In genomic region chr16:58843675-58844074, GRCh38 we compare ENCODE assay signal across 10 cellular contexts.
DNase-seq lines count a peak whose midpoint lies in the region; ATAC-seq, FAIRE-seq and TF ChIP-seq lines count a peak whose summit lies in the region.
"Had no signal": no experiment of that assay in that cellular context is flagged by ENCODE, and none has a peak within 500 bp of the region (broad histone marks: within the 10 kb centered on the region; RNA-seq: fewer than 3 reads in every experiment).

No MANE protein-coding gene starts in this region.

- no peak overlapping the region for H3K18ac ChIP-seq in IMR-90 (ENCODE audit: low read depth, low read length)

- no peak overlapping the region for H3K56ac ChIP-seq in IMR-90 (ENCODE audit: extremely low read depth, insufficient read depth, low read length)

- no peak overlapping the region for H2BK5ac ChIP-seq in IMR-90 (ENCODE audit: low read depth, low read length, poor library complexity, severe bottlenecking)

- H3K36me3 Mint-ChIP-seq in endothelial cell (ENCODE audit: low read depth, unreplicated experiment): no peaks in the 10 kb centered on the region

- H3K79me2 ChIP-seq in K562 (ENCODE audit: control insufficient read depth, insufficient read depth, low read length) (no peaks in the 10 kb centered on the region), osteoblast (ENCODE audit: insufficient read depth, low read length) (no peaks in the 10 kb centered on the region)

- no peak overlapping the region for H3K4me3 Mint-ChIP-seq in endothelial cell (ENCODE audit: unreplicated experiment)

- H3K4me3 ChIP-seq in IMR-90 (ENCODE audit: insufficient read depth, low read depth, low read length): no peak overlapping the region
- no peak overlapping the region for H3K4me3 ChIP-seq in K562
- no peak overlapping the region for H3K4me3 ChIP-seq in osteoblast (ENCODE audit: insufficient read depth, low read length)

- H2AK5ac ChIP-seq in IMR-90 (ENCODE audit: low read depth, low read length): no peak overlapping the region

- no peaks in the 10 kb centered on the region for H3K27me3 ChIP-seq in IMR-90 (ENCODE audit: control insufficient read depth, insufficient read depth, low read length)
- no peaks in the 10 kb centered on the region for H3K27me3 ChIP-seq in K562 (ENCODE audit: control insufficient read depth in 2 of 2, insufficient read depth in 2 of 2, low read length in 2 of 2)
- no peaks in the 10 kb centered on the region for H3K27me3 ChIP-seq in osteoblast (ENCODE audit: insufficient read depth, low read length)

- no peak overlapping the region for H3K27ac ChIP-seq in IMR-90 (ENCODE audit: insufficient read depth, low read length)
- H3K27ac ChIP-seq in K562 (ENCODE audit: extremely low read depth, low read depth, low read length): no peak overlapping the region
- H3K27ac ChIP-seq in osteoblast (ENCODE audit: low read depth, low read length): no peak overlapping the region

- H3K14ac ChIP-seq in IMR-90 (replicated peaks; ENCODE audit: low read depth, low read length): no peak overlapping the region

- dilution Hi-C loops in IMR-90 (cut with HindIII; ENCODE audit: low sequenced_read_pairs, unreplicated experiment): no loop called here

- H3K36me3 ChIP-seq in IMR-90 (ENCODE audit: control insufficient read depth, insufficient read depth, low read length) (no peaks in the 10 kb centered on the region), K562 (ENCODE audit: control insufficient read depth, insufficient read depth, low read length) (no peaks in the 10 kb centered on the region), osteoblast (ENCODE audit: insufficient read depth, low read length) (no peaks in the 10 kb centered on the region)

- H3K9me1 ChIP-seq in IMR-90 (ENCODE audit: insufficient read depth, low read length): no peaks in the 10 kb centered on the region
- no peaks in the 10 kb centered on the region for H3K9me1 ChIP-seq in K562 (ENCODE audit: control insufficient read depth, insufficient read depth, low read length)

- CTCF ChIA-PET in IMR-90 (lab: Yijun Ruan, JAX) (no interaction called here), K562 (lab: Yijun Ruan, JAX; ENCODE audit: low intra/inter-chr PET ratio) (no interaction called here)

- no peak overlapping the region for H3K9ac ChIP-seq in IMR-90 (ENCODE audit: low read depth, low read length)
- no peak overlapping the region for H3K9ac ChIP-seq in K562 (ENCODE audit: insufficient read depth in 1 of 2, low read depth in 2 of 2, low read length in 2 of 2)

- no peak overlapping the region for H2AK9ac ChIP-seq in IMR-90 (replicated peaks; ENCODE audit: low read depth, low read length, poor library complexity)

- H4K8ac ChIP-seq in IMR-90 (ENCODE audit: low read depth in 2 of 2, low read length in 2 of 2): no peak overlapping the region

- TF ChIP-seq CTCF in IMR-90 (conservative IDR thresholded peaks at IDR 0.05; ENCODE audit: low read depth, low read length): peak; percentile 43
- peak; percentile 26 to 61 (median 38); a peak in 4 of 6 replicates for TF ChIP-seq CTCF in K562 (IDR thresholded peaks at IDR 0.05 in 2 of 3, conservative IDR thresholded peaks at IDR 0.05 in 1 of 3; ENCODE audit: insufficient read depth in 2 of 3, low read depth in 1 of 3, low read length in 3 of 3)
- TF ChIP-seq CTCF in osteoblast (IDR thresholded peaks at IDR 0.05; ENCODE audit: extremely low read depth, low read depth, low read length): peak; percentile 27
- no peak for TF ChIP-seq CTCF in endothelial cell (IDR thresholded peaks at IDR 0.05; ENCODE audit: unreplicated experiment)

- no peaks in the 10 kb centered on the region for H3K9me3 Mint-ChIP-seq in endothelial cell (ENCODE audit: unreplicated experiment)

- H3K9me3 ChIP-seq in IMR-90 (ENCODE audit: control insufficient read depth, insufficient read depth, low read length): no peaks in the 10 kb centered on the region
- no peaks in the 10 kb centered on the region; the same call in 1 of the 2 replicates for H3K9me3 ChIP-seq in K562 (replicated peaks; ENCODE audit: control insufficient read depth, insufficient read depth, low read depth, low read length)
- no peaks in the 10 kb centered on the region for H3K9me3 ChIP-seq in osteoblast (ENCODE audit: low read depth, low read length)

- intact Hi-C loops in IMR-90 (cut with micrococcal nuclease) (loop anchor here (10.0 kb wide), 1 partner anchor 1361 kb away; no protein-coding TSS in a partner anchor), K562 (cut with micrococcal nuclease) (loop anchor here (1.0 kb wide), 1 partner anchor 28 kb away; no protein-coding TSS in a partner anchor), posterior vena cava (cut with DNase I) (no loop called here)

- H3K79me1 ChIP-seq in IMR-90 (ENCODE audit: low read depth in 1 of 2, low read length in 2 of 2): no peaks in the 10 kb centered on the region

- H3K4me1 ChIP-seq in IMR-90 (ENCODE audit: control insufficient read depth, insufficient read depth, low read length): no peaks in the 10 kb centered on the region
- H3K4me1 ChIP-seq in K562 (replicated peaks in 1 of 2; ENCODE audit: control insufficient read depth in 2 of 2, insufficient read depth in 2 of 2, low read length in 2 of 2): no peaks in the 10 kb centered on the region
- no peaks in the 10 kb centered on the region for H3K4me1 ChIP-seq in osteoblast (ENCODE audit: insufficient read depth, low read length)

- BruUV-seq in IMR-90 (replicated peaks; lab: Mats Ljungman, UMichigan) (no TSS peak), K562 (replicated peaks; lab: Mats Ljungman, UMichigan) (no TSS peak)

- H2BK120ac ChIP-seq in IMR-90 (ENCODE audit: low read depth, low read length): no peak overlapping the region

- H3K4me2 ChIP-seq in IMR-90 (ENCODE audit: low read depth, low read length) (no peak overlapping the region), K562 (ENCODE audit: insufficient read depth, low read length) (no peak overlapping the region), osteoblast (ENCODE audit: insufficient read depth, low read length) (no peak overlapping the region)

- TF ChIP-seq RAD21 in IMR-90 (IDR thresholded peaks at IDR 0.05; ENCODE audit: low read length) (peak; percentile 51), K562 (CRISPR knock-in tag; conservative IDR thresholded peaks at IDR 0.05 in 1 of 2, IDR thresholded peaks at IDR 0.05 in 1 of 2) (peak; percentile 59 to 79)

- peak; percentile 65 for FAIRE-seq in K562 (lab: Jason Lieb, UNC)

- H3K4me1 Mint-ChIP-seq in endothelial cell (ENCODE audit: unreplicated experiment): no peaks in the 10 kb centered on the region

- H4K20me1 ChIP-seq in IMR-90 (ENCODE audit: insufficient read depth, low read length): no peaks in the 10 kb centered on the region
- no peaks in the 10 kb centered on the region for H4K20me1 ChIP-seq in K562 (replicated peaks; ENCODE audit: control insufficient read depth, insufficient read depth, low read length)
- H4K20me1 ChIP-seq in osteoblast (ENCODE audit: insufficient read depth, low read length): no peaks in the 10 kb centered on the region

- peak; percentile 24 for DNase-seq in IMR-90
- peak; percentile 15 to 53 (median 27) for DNase-seq in K562 (ENCODE audit: extremely low read depth in 1 of 4, low spot score in 3 of 4)
- peak; percentile 62 for DNase-seq in osteoblast (ENCODE audit: insufficient read length, low spot score, missing footprints)
- DNase-seq in endothelial cell (ENCODE audit: low spot score): no peak
- no peak for DNase-seq in NCI-H128 (lab: John Stamatoyannopoulos, UW; ENCODE audit: unreplicated experiment)
- no peak for DNase-seq in posterior vena cava (ENCODE audit: low spot score)
- DNase-seq: effector CD8-positive, alpha-beta T cell; NCI-H524 treated with DMSO at 0.1 percent for 48 hours had no signal

- no peak overlapping the region for H3K23ac ChIP-seq in IMR-90 (ENCODE audit: low read depth, low read length)

- TF ChIP-seq POLR2A in IMR-90 (IDR thresholded peaks at IDR 0.05; ENCODE audit: low read depth, low read length) (no peak), K562 (conservative IDR thresholded peaks at IDR 0.05) (no peak)

- H3K27me3 Mint-ChIP-seq in endothelial cell (ENCODE audit: unreplicated experiment): peaks cover 2% of the 10 kb centered on the region

- POLR2A ChIA-PET in IMR-90 (lab: Charles Lee; ENCODE audit: unreplicated experiment) (no interaction called here), K562 (lab: Yijun Ruan, JAX) (no interaction called here)

- H4K91ac ChIP-seq in IMR-90 (ENCODE audit: insufficient read depth, low read depth, low read length): no peak overlapping the region

- no CpG with 5 or more reads among the region's 2 CpGs for WGBS in IMR-90 (ENCODE audit: extremely low coverage in 2 of 2, insufficient read length in 1 of 2), 2 experiments
- 2% methylated on average over 2 of the region's 2 CpGs for WGBS in K562 (ENCODE audit: insufficient coverage, low coverage, missing lambda C conversion rate)

- in situ Hi-C loops in IMR-90 (cut with MboI; ENCODE audit: low sequenced_read_pairs) (no loop called here), K562 (cut with MboI) (no loop called here)

- no peak overlapping the region for H3K27ac Mint-ChIP-seq in endothelial cell (ENCODE audit: unreplicated experiment)

- TF ChIP-seq EP300 in K562 (IDR thresholded peaks at IDR 0.05; ENCODE audit: low read length): no peak

- H3K4ac ChIP-seq in IMR-90 (ENCODE audit: low read depth, low read length): no peak overlapping the region

- no peak overlapping the region for H2BK15ac ChIP-seq in IMR-90 (ENCODE audit: low read depth, low read length)

- H2BK20ac ChIP-seq in IMR-90 (ENCODE audit: low read depth, low read length): no peak overlapping the region

- ATAC-seq in GM18508 (IDR thresholded peaks at IDR 0.05; ENCODE audit: insufficient read depth, unreplicated experiment) (peak; percentile 46), IMR-90 (ENCODE audit: low read depth) (0 out of 2 replicates have a peak, but pooled peaks have one; percentile 24), K562 (peak; percentile 80), GM18870 (IDR thresholded peaks at IDR 0.05; ENCODE audit: unreplicated experiment) (no peak)

- no peak overlapping the region for H4K5ac ChIP-seq in IMR-90 (ENCODE audit: low read depth, low read length)

- H2AFZ ChIP-seq in IMR-90 (replicated peaks; ENCODE audit: low read length, poor library complexity): no peak overlapping the region
- no peak overlapping the region for H2AFZ ChIP-seq in K562 (ENCODE audit: low read depth, low read length)
- no peak overlapping the region for H2AFZ ChIP-seq in osteoblast (ENCODE audit: low read length)

TF ChIP-seq in K562, 482 proteins besides CTCF, POLR2A, EP300 and RAD21 (continues in another document):
- TF ChIP-seq CEBPB (tag; IDR thresholded peaks at IDR 0.05) (peak; percentile 38; the same call in 1 of the 2 replicates), TARDBP (IDR thresholded peaks at IDR 0.05) (no peak), SMC3 (conservative IDR thresholded peaks at IDR 0.05; ENCODE audit: insufficient read depth, low read depth, low read length) (peak; percentile 48), ZNF445 (CRISPR knock-in tag; IDR thresholded peaks at IDR 0.05; ENCODE audit: low read depth) (no peak)

Comparison
In these comparisons a context has a peak if more than half of its experiments do, and no peak if none do; other contexts are left out.
1. DNase-seq: peak in IMR-90 (single experiment), K562 (4 of 4) and osteoblast (single experiment); none in endothelial cell (single experiment), NCI-H128 (single experiment) and posterior vena cava (single experiment).
2. intact Hi-C loops: an anchor here in IMR-90 (10.0 kb wide) and K562 (1.0 kb wide); none called in posterior vena cava.